ENCODE assay signal across 27 cellular contexts in genomic region chr2:154832711-154833110, GRCh38.
"Had no signal": no experiment of that assay in that cellular context is flagged by ENCODE, and none has a peak within 500 bp of the region (broad histone marks: within the 10 kb centered on the region; RNA-seq: fewer than 3 reads in every experiment).

No MANE protein-coding gene starts in this region.

- H3K4me1 ChIP-seq: lower lobe of right lung, prostate gland, spleen, transverse colon, upper lobe of left lung, vagina had no signal

- DNase-seq: hippocampal formation; kidney glomerular epithelial cell; left cardiac atrium; left ventricle myocardium superior; lower lobe of right lung; mammary epithelial cell; mesenchymal stem cell; naive thymus-derived CD8-positive, alpha-beta T cell; nucleus accumbens; pancreas; posterior cingulate gyrus; retina; right cardiac atrium; small intestine; spleen; stimulated activated CD4-positive, alpha-beta T cell treated with anti-CD3 and anti-CD28 coated beads, Interleukin-4, amount 100 ng/mL, for 24 hours; stimulated activated naive CD4-positive, alpha-beta T cell treated with Interleukin-2 at 50 U/mL for 16 hours; stimulated activated naive CD8-positive, alpha-beta T cell treated with anti-CD3 and anti-CD28 coated beads, Interleukin-15, amount 100 ng/mL, for 72 hours; substantia nigra; transverse colon; upper lobe of left lung had no signal

- H3K27me3 ChIP-seq: pancreas, spleen, transverse colon, upper lobe of left lung, vagina had no signal

- H3K27ac ChIP-seq: lower lobe of right lung, pancreas, prostate gland, spleen, transverse colon, upper lobe of left lung, vagina had no signal

- ATAC-seq: left cardiac atrium; left lobe of liver; left ventricle myocardium superior; lower lobe of right lung; naive thymus-derived CD8-positive, alpha-beta T cell; pancreas; right cardiac atrium; sciatic nerve; stimulated activated memory B cell treated with anti-CD40 and anti-IgM and Interleukin-4, amounts not matched to agents 10 μg/mL and 1 μg/mL and 100 μg/mL, for 72 hours; stimulated activated naive CD8-positive, alpha-beta T cell treated with anti-CD3 and anti-CD28 coated beads, Interleukin-15, amount 100 ng/mL, for 72 hours had no signal

- FAIRE-seq: keratinocyte, pancreas, small intestine had no signal

- H3K36me3 ChIP-seq: lower lobe of right lung, pancreas, prostate gland, spleen, transverse colon, upper lobe of left lung, vagina had no signal

- H3K9me3 ChIP-seq: lower lobe of right lung, pancreas, prostate gland, spleen, transverse colon, upper lobe of left lung, vagina had no signal

- H3K4me3 ChIP-seq: lower lobe of right lung, pancreas, prostate gland, spleen, transverse colon, upper lobe of left lung, vagina had no signal
